ENCODE assay signal across 10 cellular contexts in genomic region chr9:20331095-20331685, GRCh38.
DNase-seq lines count a peak whose midpoint lies in the region; ATAC-seq and TF ChIP-seq lines count a peak whose summit lies in the region.
"Had no signal": no experiment of that assay in that cellular context is flagged by ENCODE, and none has a peak within 500 bp of the region (broad histone marks: within the 10 kb centered on the region; RNA-seq: fewer than 3 reads in every experiment).

No MANE protein-coding gene starts in this region.

- H3K9me3 Mint-ChIP-seq in T-helper 1 cell treated with Interleukin-12 subunit alpha and Interleukin-12 subunit beta and Interleukin-4 antibody, amounts not matched to agents 30 μg/mL and 1 μg/mL, for 36 hours: peaks cover 14% of the 10 kb centered on the region

- no peak for TF ChIP-seq POLR2A in GM18505 (IDR thresholded peaks at IDR 0.05; ENCODE audit: borderline replicate concordance, extremely low read depth, insufficient read depth, insufficient read length)

- peaks cover 31% of the 10 kb centered on the region for H3K4me1 Mint-ChIP-seq in T-helper 1 cell treated with Interleukin-12 subunit alpha and Interleukin-12 subunit beta and Interleukin-4 antibody, amounts not matched to agents 30 μg/mL and 1 μg/mL, for 36 hours (ENCODE audit: low read depth)

- H3K27me3 Mint-ChIP-seq in T-helper 1 cell treated with Interleukin-12 subunit alpha and Interleukin-12 subunit beta and Interleukin-4 antibody, amounts not matched to agents 30 μg/mL and 1 μg/mL, for 36 hours (ENCODE audit: low read depth): no peaks in the 10 kb centered on the region
- H3K27me3 Mint-ChIP-seq: activated CD4-positive, alpha-beta T cell treated with anti-CD3 and anti-CD28 coated beads, Interleukin-2, amount 10 ng/mL, durations not matched to agents 7 days and 5 days had no signal

- ATAC-seq in GM18511 (IDR thresholded peaks at IDR 0.05; ENCODE audit: unreplicated experiment) (peak; percentile 90), GM19397 (IDR thresholded peaks at IDR 0.05; ENCODE audit: unreplicated experiment) (peak; percentile 78), HG02870 (IDR thresholded peaks at IDR 0.05; ENCODE audit: unreplicated experiment) (peak; percentile 88), GM18505 (IDR thresholded peaks at IDR 0.05; ENCODE audit: unreplicated experiment) (no peak)

- no peak for DNase-seq in NCI-H526 treated with DMSO at 0.1 percent for 48 hours (lab: John Stamatoyannopoulos, UW)
- no peak for DNase-seq in NCI-H187 (lab: John Stamatoyannopoulos, UW)
- DNase-seq in NCI-H2227 (lab: John Stamatoyannopoulos, UW; ENCODE audit: unreplicated experiment): no peak
- DNase-seq: NCI-H748 treated with DMSO at 0.1 percent for 48 hours had no signal

- H3K27ac Mint-ChIP-seq in T-helper 1 cell treated with Interleukin-12 subunit alpha and Interleukin-12 subunit beta and Interleukin-4 antibody, amounts not matched to agents 30 μg/mL and 1 μg/mL, for 36 hours: peak overlapping the region; percentile 62
- H3K27ac Mint-ChIP-seq: activated CD4-positive, alpha-beta T cell treated with anti-CD3 and anti-CD28 coated beads, Interleukin-2, amount 10 ng/mL, durations not matched to agents 7 days and 5 days had no signal

- H3K36me3 Mint-ChIP-seq in T-helper 1 cell treated with Interleukin-12 subunit alpha and Interleukin-12 subunit beta and Interleukin-4 antibody, amounts not matched to agents 30 μg/mL and 1 μg/mL, for 36 hours (ENCODE audit: low read depth): peaks cover 13% of the 10 kb centered on the region

- H3K4me3 Mint-ChIP-seq in T-helper 1 cell treated with Interleukin-12 subunit alpha and Interleukin-12 subunit beta and Interleukin-4 antibody, amounts not matched to agents 30 μg/mL and 1 μg/mL, for 36 hours: no peak overlapping the region
- H3K4me3 Mint-ChIP-seq: activated CD4-positive, alpha-beta T cell treated with anti-CD3 and anti-CD28 coated beads, Interleukin-2, amount 10 ng/mL, durations not matched to agents 7 days and 5 days had no signal
